Comparison of ENCODE assay signal across 8 cellular contexts in the genomic region with DNA sequence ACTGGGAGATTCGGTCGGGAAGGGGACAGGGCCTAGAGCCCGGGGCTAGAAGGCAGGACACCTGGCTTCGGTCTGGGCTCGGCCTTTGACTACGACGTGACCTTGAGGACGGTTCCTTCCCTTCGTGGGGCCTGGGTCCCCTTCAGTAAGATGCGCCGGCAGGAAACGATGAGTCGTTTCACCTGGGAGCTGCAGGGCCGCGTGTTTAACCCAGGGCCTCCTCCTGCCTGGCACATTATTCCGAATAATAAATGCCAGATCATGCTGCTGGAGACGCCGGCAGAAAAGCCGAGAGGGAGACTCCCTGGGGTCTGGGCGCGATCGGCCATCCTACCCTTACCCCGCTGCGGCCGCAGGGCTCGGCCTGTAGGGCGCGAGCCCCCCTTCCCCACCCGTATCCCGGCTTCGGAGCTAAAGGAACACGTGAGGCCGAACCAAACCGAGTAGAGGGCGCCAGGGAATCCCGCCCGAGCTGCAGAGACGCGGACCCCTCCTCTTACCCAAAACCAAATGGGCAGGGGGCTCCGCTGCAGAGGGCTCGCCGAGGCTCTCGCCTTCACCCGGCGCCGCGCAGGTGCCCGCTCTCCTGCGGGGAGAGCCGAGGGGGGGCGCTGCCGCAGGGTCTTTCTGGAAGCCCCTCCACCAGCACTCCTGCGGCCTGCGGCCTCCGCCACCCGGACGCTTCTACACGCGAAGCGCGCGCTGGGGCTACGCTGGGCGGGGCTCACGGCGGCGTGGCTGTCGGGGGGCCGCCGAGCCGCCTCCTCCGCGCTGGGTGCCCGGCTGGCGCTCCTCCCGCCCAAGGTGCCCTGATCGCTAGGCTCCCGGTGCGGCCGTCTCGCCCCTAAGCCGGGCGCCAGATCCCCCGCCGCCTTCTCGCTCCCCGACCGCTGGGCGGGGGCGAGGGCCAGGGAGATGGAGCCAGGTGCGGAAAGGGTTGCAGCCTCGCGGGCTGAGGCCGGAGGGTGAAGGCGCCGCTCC. TPM values are rescaled to one million over a fixed set of nuclear protein-coding genes. Genes with fewer than 3 reads are reported as not detected.
DNase-seq lines count a peak whose midpoint lies in the region; ATAC-seq and TF ChIP-seq lines count a peak whose summit lies in the region.

A gene with protein sequence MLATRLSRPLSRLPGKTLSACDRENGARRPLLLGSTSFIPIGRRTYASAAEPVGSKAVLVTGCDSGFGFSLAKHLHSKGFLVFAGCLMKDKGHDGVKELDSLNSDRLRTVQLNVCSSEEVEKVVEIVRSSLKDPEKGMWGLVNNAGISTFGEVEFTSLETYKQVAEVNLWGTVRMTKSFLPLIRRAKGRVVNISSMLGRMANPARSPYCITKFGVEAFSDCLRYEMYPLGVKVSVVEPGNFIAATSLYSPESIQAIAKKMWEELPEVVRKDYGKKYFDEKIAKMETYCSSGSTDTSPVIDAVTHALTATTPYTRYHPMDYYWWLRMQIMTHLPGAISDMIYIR (minus strand): TSS at position 688 of the 981 bp plus-strand sequence. CDS start 9,525 bp downstream, outside the sequence.

- intact Hi-C loops in lower leg skin (cut with DNase I; ENCODE audit: low total_unique reads), result no loop called here

- peak within 1 kb of the TSS; percentile 75 for H3K4me3 ChIP-seq in GM12864 (ENCODE audit: low read depth, low read length)
- peak within 1 kb of the TSS; percentile 83 for H3K4me3 ChIP-seq in lower leg skin (ENCODE audit: low read depth, poor library complexity, severe bottlenecking)

- DNase-seq in GM12864 (ENCODE audit: low read depth), result no peak
- peak; percentile 33 for DNase-seq in NCI-H2081 treated with DMSO at 0.1 percent for 48 hours (lab: John Stamatoyannopoulos, UW)
- DNase-seq in activated CD4-positive, alpha-beta T cell treated with anti-CD3 and anti-CD28 coated beads for 1 hour, result peak; percentile 37
- peak; percentile 68 for DNase-seq in cerebellum (ENCODE audit: low spot score)
- DNase-seq in lower leg skin (ENCODE audit: low spot score in 2 of 2), result no peak
- DNase-seq in stimulated activated CD4-positive, alpha-beta T cell treated with anti-CD3 and anti-CD28 coated beads, TNF-alpha, amount 100 ng/mL, for 48 hours (ENCODE audit: low read depth in 3 of 3), result peak; percentile 39 to 63 (median 61)
- no peak for DNase-seq in OCI-M1 (lab: John Stamatoyannopoulos, UW)

- TF ChIP-seq CTCF in GM12864 (IDR thresholded peaks at IDR 0.05; ENCODE audit: low read depth, low read length, missing control alignments) (no peak), lower leg skin (IDR thresholded peaks at IDR 0.05) (no peak)

- TF ChIP-seq POLR2A in lower leg skin (IDR thresholded peaks at IDR 0.05), result no peak

- peak; percentile 37 for ATAC-seq in HG02642 (IDR thresholded peaks at IDR 0.05; ENCODE audit: poor library complexity, unreplicated experiment)

- WGBS in lower leg skin, 2 donors, result 1 to 2% methylated on average over 33 to 69 of the region's 96 CpGs

RNA-seq across cellular contexts. Expression of the gene that starts here (rescaled TPM):
- total RNA-seq in cerebellum, result 15.3 TPM
- 10 to 100 TPM; 56.3 to 86.1 (median 59.7) TPM for total RNA-seq in lower leg skin

Comparison
In these comparisons a context has a peak if more than half of its experiments do, and no peak if none do; other contexts are left out.
1. DNase-seq: peak in NCI-H2081 treated with DMSO at 0.1 percent for 48 hours (single experiment), activated CD4-positive, alpha-beta T cell treated with anti-CD3 and anti-CD28 coated beads for 1 hour (single experiment), cerebellum (single experiment) and stimulated activated CD4-positive, alpha-beta T cell treated with anti-CD3 and anti-CD28 coated beads, TNF-alpha, amount 100 ng/mL, for 48 hours (3 of 3); none in GM12864 (single experiment), lower leg skin (0 of 2) and OCI-M1 (single experiment).